8 cellular contexts compared by ENCODE assay signal in genomic region chr11:112025682-112026081, GRCh38. TPM values are rescaled to one million over a fixed set of nuclear protein-coding genes. Genes with fewer than 3 reads are reported as not detected.
A peak's percentile ranks its signal among the peaks of the same experiment; 100 is the strongest.
DNase-seq lines count a peak whose midpoint lies in the region; ATAC-seq and TF ChIP-seq lines count a peak whose summit lies in the region.

No MANE protein-coding gene starts in this region.

- peak; percentile 5 for ATAC-seq in HG02885 (IDR thresholded peaks at IDR 0.05; ENCODE audit: poor library complexity, unreplicated experiment)
- ATAC-seq in GM21825 (IDR thresholded peaks at IDR 0.05; ENCODE audit: unreplicated experiment): no peak

- H3K27me3 ChIP-seq in GM06990 (replicated peaks; ENCODE audit: control insufficient read depth, insufficient read depth, low read length) (no peaks in the 10 kb centered on the region), parathyroid adenoma (ENCODE audit: control insufficient read depth, insufficient read depth, low read length) (no peaks in the 10 kb centered on the region)

- TF ChIP-seq CTCF in GM06990 (IDR thresholded peaks at IDR 0.05; ENCODE audit: insufficient read depth, low read length, poor library complexity, severe bottlenecking): no peak
- no peak for TF ChIP-seq CTCF in parathyroid adenoma (IDR thresholded peaks at IDR 0.05)

- POLR2A ChIA-PET in activated CD4-positive, alpha-beta memory T cell treated with anti-CD3 and anti-CD28 coated beads for 36 hours (lab: Charles Lee): interaction anchor here (1.7 to 2.2 kb wide), 2 partner anchors 32 to 99 kb away, joined by 4 to 7 read pairs; no protein-coding TSS in a partner anchor

- H2AFZ ChIP-seq in parathyroid adenoma: peak overlapping the region; percentile 88

- DNase-seq in GM06990 (ENCODE audit: extremely low read depth, insufficient read length): no peak
- DNase-seq in activated CD4-positive, alpha-beta memory T cell treated with anti-CD3 and anti-CD28 coated beads for 36 hours: no peak
- peak; percentile 18 for DNase-seq in glomerular visceral epithelial cell (ENCODE audit: extremely low spot score)
- no peak for DNase-seq in NCI-H1436 treated with DMSO at 0.1 percent for 48 hours (lab: John Stamatoyannopoulos, UW)
- no peak for DNase-seq in D341Med (ENCODE audit: low spot score)

- H3K4me1 ChIP-seq in parathyroid adenoma: no peaks in the 10 kb centered on the region

- H3K27ac Mint-ChIP-seq in activated CD4-positive, alpha-beta memory T cell treated with anti-CD3 and anti-CD28 coated beads for 36 hours: peak overlapping the region; percentile 98

- peak overlapping the region; percentile 21 for H3K9ac ChIP-seq in parathyroid adenoma

- intact Hi-C loops in activated CD4-positive, alpha-beta memory T cell treated with anti-CD3 and anti-CD28 coated beads for 36 hours (cut with micrococcal nuclease): loop anchor here (1.0 to 5.0 kb wide), 9 partner anchors 31 to 423 kb away; partner anchors contain the start of genes ALG9, CFAP68, FDXACB1 and NKAPD1

- no peaks in the 10 kb centered on the region for H3K9me3 ChIP-seq in parathyroid adenoma (ENCODE audit: control insufficient read depth, low read length)

- peak overlapping the region; percentile 91 for H3K27ac ChIP-seq in parathyroid adenoma

- peaks cover 9% of the 10 kb centered on the region for H3K36me3 ChIP-seq in GM06990 (ENCODE audit: control insufficient read depth, insufficient read depth, low read length)
- no peaks in the 10 kb centered on the region for H3K36me3 ChIP-seq in parathyroid adenoma (ENCODE audit: control insufficient read depth, insufficient read depth, low read length)

- no peaks in the 10 kb centered on the region for H3K27me3 Mint-ChIP-seq in activated CD4-positive, alpha-beta memory T cell treated with anti-CD3 and anti-CD28 coated beads for 36 hours

- peaks cover 21% of the 10 kb centered on the region for H3K4me1 Mint-ChIP-seq in activated CD4-positive, alpha-beta memory T cell treated with anti-CD3 and anti-CD28 coated beads for 36 hours (ENCODE audit: low read depth)

- H3K4me3 Mint-ChIP-seq in activated CD4-positive, alpha-beta memory T cell treated with anti-CD3 and anti-CD28 coated beads for 36 hours: peak overlapping the region; percentile 98

- H3K79me2 ChIP-seq in parathyroid adenoma: no peaks in the 10 kb centered on the region

- peaks cover 36% of the 10 kb centered on the region for H3K36me3 Mint-ChIP-seq in activated CD4-positive, alpha-beta memory T cell treated with anti-CD3 and anti-CD28 coated beads for 36 hours

- CTCF ChIA-PET in activated CD4-positive, alpha-beta memory T cell treated with anti-CD3 and anti-CD28 coated beads for 36 hours (lab: Charles Lee): interaction anchor here (1.0 kb wide), 1 partner anchor 94 kb away, joined by 3 read pairs; no protein-coding TSS in a partner anchor

- H3K9me3 Mint-ChIP-seq in activated CD4-positive, alpha-beta memory T cell treated with anti-CD3 and anti-CD28 coated beads for 36 hours: no peaks in the 10 kb centered on the region

- H3K4me3 ChIP-seq in GM06990 (replicated peaks; ENCODE audit: low read depth, low read length) (peak overlapping the region; percentile 88), parathyroid adenoma (ENCODE audit: low read depth, low read length) (peak overlapping the region; percentile 88)

- peak overlapping the region; percentile 83 for H3K4me2 ChIP-seq in parathyroid adenoma (ENCODE audit: low read length)

RNA-seq across cellular contexts. Expression of gene DLAT, which starts 0.5 kb away (rescaled TPM):
- total RNA-seq in activated CD4-positive, alpha-beta memory T cell treated with anti-CD3 and anti-CD28 coated beads for 36 hours: 10 to 100 TPM; 36.4 to 39.0 TPM

RNA-seq across cellular contexts. Expression of gene PIH1D2, which starts 48.1 kb away (rescaled TPM):
- under 1 TPM; 0.36 to 0.56 TPM for total RNA-seq in activated CD4-positive, alpha-beta memory T cell treated with anti-CD3 and anti-CD28 coated beads for 36 hours

RNA-seq across cellular contexts. Expression of gene NKAPD1, which starts 48.4 kb away (rescaled TPM):
- total RNA-seq in activated CD4-positive, alpha-beta memory T cell treated with anti-CD3 and anti-CD28 coated beads for 36 hours: 10 to 100 TPM; 17.5 to 19.4 TPM
